Comparison of ENCODE assay signal across 13 cellular contexts in genomic region chr5:54761213-54761701, GRCh38.
A peak's percentile ranks its signal among the peaks of the same experiment; 100 is the strongest.
DNase-seq lines count a peak whose midpoint lies in the region; ATAC-seq, FAIRE-seq and TF ChIP-seq lines count a peak whose summit lies in the region.
"Had no signal": no experiment of that assay in that cellular context is flagged by ENCODE, and none has a peak within 500 bp of the region (broad histone marks: within the 10 kb centered on the region; RNA-seq: fewer than 3 reads in every experiment).

No MANE protein-coding gene starts in this region.

- no peaks in the 10 kb centered on the region for H3K4me1 ChIP-seq in pancreas
- no peaks in the 10 kb centered on the region for H3K4me1 ChIP-seq in Karpas-422 (ENCODE audit: low read length)

- H2AFZ ChIP-seq in Karpas-422 (ENCODE audit: low read length), result no peak overlapping the region

- no peak for TF ChIP-seq POLR2A in GM12891 (IDR thresholded peaks at IDR 0.05; ENCODE audit: low read depth, low read length)

- H3K79me2 ChIP-seq in Karpas-422 (ENCODE audit: low read length), result no peaks in the 10 kb centered on the region

- H3K9me3 ChIP-seq in pancreas (no peaks in the 10 kb centered on the region), Karpas-422 (ENCODE audit: low read length) (no peaks in the 10 kb centered on the region), WERI-Rb-1 (ENCODE audit: severe bottlenecking) (no peaks in the 10 kb centered on the region)

- TF ChIP-seq CTCF in fibroblast of the aortic adventitia (IDR thresholded peaks at IDR 0.05; ENCODE audit: insufficient read depth, low read length) (no peak), pancreas (IDR thresholded peaks at IDR 0.05) (no peak), WERI-Rb-1 (IDR thresholded peaks at IDR 0.05; ENCODE audit: low read depth, low read length) (no peak)

- FAIRE-seq in pancreas (lab: Jason Lieb, UNC) (no peak), GM12891 (lab: Jason Lieb, UNC) (no peak)
- FAIRE-seq: islet of Langerhans had no signal

- H3K27ac ChIP-seq in pancreas, result no peak overlapping the region
- no peak overlapping the region for H3K27ac ChIP-seq in Karpas-422 (ENCODE audit: low read length)
- H3K27ac ChIP-seq in WERI-Rb-1, result no peak overlapping the region
- H3K27ac ChIP-seq: VCaP had no signal

- H3K9ac ChIP-seq in Karpas-422 (ENCODE audit: low read length), result no peak overlapping the region

- H3K36me3 ChIP-seq in pancreas (no peaks in the 10 kb centered on the region), Karpas-422 (ENCODE audit: insufficient read depth, low read length) (no peaks in the 10 kb centered on the region), WERI-Rb-1 (no peaks in the 10 kb centered on the region)

- no peaks in the 10 kb centered on the region for H3K27me3 ChIP-seq in pancreas
- H3K27me3 ChIP-seq in Karpas-422 (ENCODE audit: low read length), result no peaks in the 10 kb centered on the region
- no peaks in the 10 kb centered on the region for H3K27me3 ChIP-seq in WERI-Rb-1 (ENCODE audit: insufficient read depth, low read depth, severe bottlenecking)

- no peaks in the 10 kb centered on the region for H3K9me2 ChIP-seq in Karpas-422 (replicated peaks; ENCODE audit: insufficient read depth, low read length)

- H3K4me3 ChIP-seq in fibroblast of the aortic adventitia (ENCODE audit: low read depth, low read length), result no peak overlapping the region
- no peak overlapping the region for H3K4me3 ChIP-seq in pancreas
- no peak overlapping the region for H3K4me3 ChIP-seq in Karpas-422 (ENCODE audit: low read length)
- H3K4me3 ChIP-seq in WERI-Rb-1 (ENCODE audit: low read depth, low read length), result no peak overlapping the region

- no peaks in the 10 kb centered on the region for H4K20me1 ChIP-seq in Karpas-422 (ENCODE audit: insufficient read depth, low read depth, low read length)

- H3K4me2 ChIP-seq in Karpas-422 (ENCODE audit: low read depth, low read length, poor library complexity, severe bottlenecking), result no peak overlapping the region

- WGBS in pancreas, 2 donors, result 78 to 83% methylated on average over 2 of the region's 2 CpGs

- intact Hi-C loops in pancreas (cut with DNase I), result no loop called here

- ATAC-seq in pancreas, result peak in 3 of 4 donors; percentile 24 to 67 (median 26)
- ATAC-seq in HG03439 (IDR thresholded peaks at IDR 0.05; ENCODE audit: unreplicated experiment), result no peak
- ATAC-seq: Panc1 had no signal

- peak; percentile 99 for DNase-seq in EH (ENCODE audit: low read depth)
- peak; percentile 23 for DNase-seq in T1000 (lab: John Stamatoyannopoulos, UW)
- peak; percentile 99 for DNase-seq in fibroblast of the aortic adventitia (ENCODE audit: low read depth)
- DNase-seq in pancreas, result no peak
- no peak for DNase-seq in Karpas-422
- DNase-seq in WERI-Rb-1, result no peak
- DNase-seq in GM12891 (ENCODE audit: insufficient read length, low spot score), result no peak
- DNase-seq: COR-L47, NCI-H2029 treated with DMSO at 0.1 percent for 48 hours had no signal

TF ChIP-seq in GM12891, 5 proteins besides CTCF, POLR2A, EP300 and RAD21:
- no peak for TF ChIP-seq PAX5 (IDR thresholded peaks at IDR 0.05; ENCODE audit: insufficient read depth, low read length, severe bottlenecking)
- no peak for TF ChIP-seq TAF1 (IDR thresholded peaks at IDR 0.05; ENCODE audit: low read depth, low read length)
- TF ChIP-seq POU2F2 (IDR thresholded peaks at IDR 0.05; ENCODE audit: low read depth, low read length), result no peak
- TF ChIP-seq SPI1 (IDR thresholded peaks at IDR 0.05; ENCODE audit: low read depth, low read length), result no peak
- TF ChIP-seq POLR2AphosphoS5 (IDR thresholded peaks at IDR 0.05; ENCODE audit: low read depth, low read length), result no peak

Comparison
In these comparisons a context has a peak if more than half of its experiments do, and no peak if none do; other contexts are left out.
1. DNase-seq: peak in EH (single experiment), T1000 (single experiment) and fibroblast of the aortic adventitia (single experiment); none in pancreas (0 of 6), Karpas-422 (single experiment), WERI-Rb-1 (single experiment) and GM12891 (single experiment).